12 cellular contexts compared by ENCODE assay signal in the genomic region with DNA sequence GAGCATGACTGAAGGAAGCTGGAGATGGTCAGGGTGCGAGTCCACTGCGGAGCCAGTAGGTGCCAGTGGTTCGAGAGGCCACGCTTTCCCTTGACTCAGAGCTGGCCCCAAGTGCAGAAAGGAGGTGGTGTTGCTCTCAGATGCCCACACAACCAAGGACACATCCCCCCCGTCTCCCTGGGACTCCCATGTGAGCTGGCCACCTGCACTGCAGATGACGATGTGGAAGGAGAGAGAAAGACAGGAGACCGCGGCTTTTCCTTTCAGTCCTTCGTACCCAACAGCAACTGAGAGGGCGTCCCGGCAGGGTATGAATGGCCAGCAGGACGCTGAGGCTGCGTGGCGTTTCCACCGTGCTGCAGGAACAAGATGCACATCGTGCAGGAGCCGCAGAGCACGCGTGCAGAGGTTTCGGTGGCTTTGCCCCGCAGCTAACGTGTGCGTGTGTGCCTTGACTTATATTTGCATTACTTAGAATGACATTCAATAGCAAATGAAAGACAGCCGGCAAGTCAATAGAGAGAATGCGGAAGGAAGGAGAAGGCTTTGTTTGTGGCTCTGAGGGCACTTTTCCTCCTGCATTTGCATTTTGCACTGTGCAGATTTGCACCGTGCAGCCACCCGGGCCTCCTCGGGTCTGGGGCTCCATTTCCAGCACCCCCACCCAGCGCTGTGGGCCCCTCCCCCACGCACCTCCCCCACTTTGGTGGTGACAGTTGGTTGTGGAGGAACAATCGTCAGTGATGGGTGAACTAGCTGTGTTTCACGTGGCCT. TPM values are rescaled to one million over a fixed set of nuclear protein-coding genes. Genes with fewer than 3 reads are reported as not detected.
DNase-seq lines count a peak whose midpoint lies in the region; ATAC-seq, FAIRE-seq and TF ChIP-seq lines count a peak whose summit lies in the region.
"Had no signal": no experiment of that assay in that cellular context is flagged by ENCODE, and none has a peak within 500 bp of the region (broad histone marks: within the 10 kb centered on the region; RNA-seq: fewer than 3 reads in every experiment).

No MANE protein-coding gene starts in this region.

- peaks cover 10 to 40% of the 10 kb centered on the region in 2 donors for H3K27me3 Mint-ChIP-seq in natural killer cell (ENCODE audit: low read depth in 2 of 2)
- H3K27me3 Mint-ChIP-seq in natural killer cell treated with Interleukin-12 subunit alpha and Interleukin-12 subunit beta and Interleukin-15 and Interleukin-18, amount 100 ng/mL, for 72 hours = peaks cover 17 to 20% of the 10 kb centered on the region in 2 donors

- ATAC-seq in natural killer cell (peak in 1 of 3 donors; percentile 48), HG03575 (IDR thresholded peaks at IDR 0.05; ENCODE audit: extremely low read depth, insufficient number of reproducible peaks, low FRiP score, unreplicated experiment) (peak; percentile 35), HG02970 (IDR thresholded peaks at IDR 0.05; ENCODE audit: low FRiP score, unreplicated experiment) (no peak), HG03469 (IDR thresholded peaks at IDR 0.05; ENCODE audit: unreplicated experiment) (no peak)
- ATAC-seq in natural killer cell treated with Interleukin-12 subunit alpha and Interleukin-12 subunit beta and Interleukin-15 and Interleukin-18, amount 100 ng/mL, for 72 hours = no peak
- ATAC-seq: activated CD8-positive, alpha-beta memory T cell treated with anti-CD3 and anti-CD28 coated beads, Interleukin-2, amount 10 ng/mL, durations not matched to agents 7 days and 5 days had no signal

- no peaks in the 10 kb centered on the region for H3K36me3 Mint-ChIP-seq in natural killer cell
- no peaks in the 10 kb centered on the region for H3K36me3 Mint-ChIP-seq in natural killer cell treated with Interleukin-12 subunit alpha and Interleukin-12 subunit beta and Interleukin-15 and Interleukin-18, amount 100 ng/mL, for 72 hours
- H3K36me3 Mint-ChIP-seq: activated CD8-positive, alpha-beta memory T cell treated with anti-CD3 and anti-CD28 coated beads, Interleukin-2, amount 10 ng/mL, durations not matched to agents 7 days and 5 days had no signal

- H3K4me3 ChIP-seq in coronary artery = peak overlapping the region; percentile 15
- H3K4me3 ChIP-seq: skin epidermis had no signal

- DNase-seq in natural killer cell (no peak), coronary artery (ENCODE audit: low spot score) (no peak), urothelium cell line (ENCODE audit: low spot score) (no peak), islet precursor cell (no peak)
- DNase-seq in natural killer cell treated with Interleukin-12 subunit alpha and Interleukin-12 subunit beta and Interleukin-15 and Interleukin-18, amount 100 ng/mL, for 72 hours (ENCODE audit: low spot score) = no peak
- DNase-seq: activated CD8-positive, alpha-beta memory T cell treated with anti-CD3 and anti-CD28 coated beads, Interleukin-2, amount 10 ng/mL, durations not matched to agents 7 days and 5 days; GF-D8 had no signal

- FAIRE-seq in urothelium cell line (lab: Jason Lieb, UNC) = peak; percentile 81
- FAIRE-seq: frontal cortex had no signal

- peak overlapping the region; percentile 61 for H3K4me3 Mint-ChIP-seq in natural killer cell
- H3K4me3 Mint-ChIP-seq in natural killer cell treated with Interleukin-12 subunit alpha and Interleukin-12 subunit beta and Interleukin-15 and Interleukin-18, amount 100 ng/mL, for 72 hours = no peak overlapping the region
- H3K4me3 Mint-ChIP-seq: activated CD8-positive, alpha-beta memory T cell treated with anti-CD3 and anti-CD28 coated beads, Interleukin-2, amount 10 ng/mL, durations not matched to agents 7 days and 5 days had no signal

- no peaks in the 10 kb centered on the region for H3K9me3 Mint-ChIP-seq in natural killer cell
- H3K9me3 Mint-ChIP-seq in natural killer cell treated with Interleukin-12 subunit alpha and Interleukin-12 subunit beta and Interleukin-15 and Interleukin-18, amount 100 ng/mL, for 72 hours = no peaks in the 10 kb centered on the region

- no peak overlapping the region for H3K27ac ChIP-seq in coronary artery
- H3K27ac ChIP-seq: skin epidermis had no signal

- TF ChIP-seq CTCF in natural killer cell (IDR thresholded peaks at IDR 0.05) (no peak), coronary artery (IDR thresholded peaks at IDR 0.05) (no peak)

- intact Hi-C loops in natural killer cell (cut with micrococcal nuclease) = no loop called here

- no peak overlapping the region for H3K27ac Mint-ChIP-seq in natural killer cell
- no peak overlapping the region for H3K27ac Mint-ChIP-seq in natural killer cell treated with Interleukin-12 subunit alpha and Interleukin-12 subunit beta and Interleukin-15 and Interleukin-18, amount 100 ng/mL, for 72 hours
- H3K27ac Mint-ChIP-seq: activated CD8-positive, alpha-beta memory T cell treated with anti-CD3 and anti-CD28 coated beads, Interleukin-2, amount 10 ng/mL, durations not matched to agents 7 days and 5 days had no signal

- peaks cover 6 to 7% of the 10 kb centered on the region in 2 donors for H3K4me1 Mint-ChIP-seq in natural killer cell
- peaks cover 6% of the 10 kb centered on the region in 2 donors for H3K4me1 Mint-ChIP-seq in natural killer cell treated with Interleukin-12 subunit alpha and Interleukin-12 subunit beta and Interleukin-15 and Interleukin-18, amount 100 ng/mL, for 72 hours (ENCODE audit: low read depth in 2 of 2)

RNA-seq across cellular contexts. Expression of gene BHLHE23, which starts 26.3 kb away (rescaled TPM):
- not detected for total RNA-seq in natural killer cell
- total RNA-seq in natural killer cell treated with Interleukin-12 subunit alpha and Interleukin-12 subunit beta and Interleukin-15 and Interleukin-18, amount 100 ng/mL, for 72 hours = not detected
- total RNA-seq: activated CD8-positive, alpha-beta memory T cell treated with anti-CD3 and anti-CD28 coated beads, Interleukin-2, amount 10 ng/mL, durations not matched to agents 7 days and 5 days; frontal cortex had no signal
